In the genomic region with DNA sequence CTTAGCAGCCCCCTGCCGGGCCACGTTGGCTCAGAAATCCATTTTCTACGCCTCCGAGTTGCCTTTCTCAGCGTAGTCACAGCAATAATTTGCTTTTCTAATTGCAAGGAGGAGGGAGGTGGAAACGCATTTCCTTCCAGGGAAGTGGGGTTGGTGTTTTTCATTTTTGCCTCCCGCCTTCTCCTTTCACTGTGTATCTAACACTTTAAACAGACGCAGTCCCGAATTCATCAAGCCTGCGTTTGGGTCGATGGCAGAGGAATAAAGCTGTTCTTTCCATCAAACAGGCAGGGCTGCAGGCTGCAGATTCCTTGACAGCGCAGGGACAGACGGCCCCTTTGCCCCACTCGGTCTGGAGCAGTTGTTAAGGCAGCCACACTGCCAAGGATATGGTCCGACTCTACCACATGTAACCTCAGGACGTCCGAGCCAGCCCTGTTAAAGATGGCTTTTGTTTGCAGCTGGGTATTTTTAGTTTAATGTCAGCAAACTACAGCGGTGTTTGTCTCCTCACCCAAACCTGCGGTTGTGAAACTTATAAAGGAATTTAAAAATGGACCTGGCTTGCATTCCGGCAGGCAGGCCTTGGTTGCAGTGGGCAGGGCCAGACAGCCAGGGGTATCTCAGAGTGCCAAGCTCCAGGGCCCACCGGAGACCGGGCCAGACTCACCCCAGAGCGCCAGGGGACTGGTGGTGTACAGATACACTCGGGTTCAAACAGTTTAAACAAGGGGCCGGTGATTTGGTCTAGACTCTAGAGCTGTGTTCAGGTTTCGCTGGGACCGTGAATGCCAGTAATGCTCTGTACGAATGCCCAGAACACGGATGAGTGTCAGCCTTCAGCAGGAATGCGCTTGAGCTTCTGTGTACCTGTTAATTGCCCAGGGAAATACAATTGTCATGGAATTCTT, we compare ENCODE assay signal across 8 cellular contexts. TPM values are rescaled to one million over a fixed set of nuclear protein-coding genes. Genes with fewer than 3 reads are reported as not detected.
DNase-seq lines count a peak whose midpoint lies in the region; ATAC-seq and TF ChIP-seq lines count a peak whose summit lies in the region.

No MANE protein-coding gene starts in this region.

- H3K27me3 ChIP-seq in GM23248 (replicated peaks; ENCODE audit: insufficient read depth) (no peaks in the 10 kb centered on the region), fibroblast of lung (ENCODE audit: control insufficient read depth, insufficient read depth, low read length) (no peaks in the 10 kb centered on the region), neutrophil (peaks cover 16% of the 10 kb centered on the region)

- no peaks in the 10 kb centered on the region for H3K9me2 ChIP-seq in GM23248 (ENCODE audit: insufficient read depth)

- H2AFZ ChIP-seq in GM23248 (peak overlapping the region; percentile 96), fibroblast of lung (ENCODE audit: low read length) (peak overlapping the region; percentile 42)

- H3K9ac ChIP-seq in GM23248 (peak overlapping the region; percentile 85), fibroblast of lung (ENCODE audit: insufficient read depth, low read length) (peak overlapping the region; percentile 70)

- WGBS in GM23248 (ENCODE audit: low coverage in 1 of 2, low lambda C conversion rate in 2 of 2, missing lambda C conversion rate in 2 of 2), 2 experiments: 10 to 11% methylated on average over 30 of the region's 30 CpGs

- DNase-seq in AG20443 (ENCODE audit: low spot score): peak; percentile 40
- peak; percentile 59 for DNase-seq in GM23248
- DNase-seq in activated CD4-positive, alpha-beta T cell treated with anti-CD3 and anti-CD28 coated beads, Interleukin-2, amount 50 U/mL, for 1 hour: peak; percentile 11
- DNase-seq in fibroblast of lung (ENCODE audit: low read depth in 2 of 2): peak in 1 of 2 donors; percentile 52
- DNase-seq in OCI-M1 (lab: John Stamatoyannopoulos, UW): no peak
- no peak for DNase-seq in RKO (ENCODE audit: low spot score)

- no peaks in the 10 kb centered on the region for H3K9me3 ChIP-seq in GM23248 (ENCODE audit: low read depth)
- H3K9me3 ChIP-seq in fibroblast of lung (ENCODE audit: control insufficient read depth, insufficient read depth, low read depth, low read length): no peaks in the 10 kb centered on the region
- no peaks in the 10 kb centered on the region for H3K9me3 ChIP-seq in neutrophil

- ATAC-seq in HG03159 (IDR thresholded peaks at IDR 0.05; ENCODE audit: unreplicated experiment): no peak

- H3K36me3 ChIP-seq in GM23248 (ENCODE audit: low read depth) (no peaks in the 10 kb centered on the region), fibroblast of lung (ENCODE audit: control insufficient read depth, insufficient read depth, low read length) (no peaks in the 10 kb centered on the region), neutrophil (no peaks in the 10 kb centered on the region)

- H3F3A ChIP-seq in GM23248 (ENCODE audit: insufficient read depth): peaks cover 22% of the 10 kb centered on the region

- TF ChIP-seq CTCF in fibroblast of lung (conservative IDR thresholded peaks at IDR 0.05 in 1 of 2, IDR thresholded peaks at IDR 0.05 in 1 of 2; ENCODE audit: low read depth in 1 of 2, low read length in 2 of 2) (peak in 1 of 2 donors; percentile 15), neutrophil (IDR thresholded peaks at IDR 0.05) (no peak)

- in situ Hi-C loops in GM23248 (cut with MboI): no loop called here

- H3K79me2 ChIP-seq in GM23248 (ENCODE audit: insufficient read depth) (peaks cover 66% of the 10 kb centered on the region), fibroblast of lung (ENCODE audit: control insufficient read depth, insufficient read depth, low read length) (peaks cover 25% of the 10 kb centered on the region)

- H3K4me3 ChIP-seq in GM23248 (peak overlapping the region; percentile 98), fibroblast of lung (replicated peaks in 1 of 4; ENCODE audit: control extremely low read depth in 1 of 4, insufficient read depth in 1 of 4, low read depth in 3 of 4, low read length in 4 of 4) (peak overlapping the region; percentile 71 to 87 (median 84)), neutrophil (ENCODE audit: low read depth in 1 of 2, low read length in 1 of 2) (peak overlapping the region; percentile 92 to 97)

- H3K27ac ChIP-seq in GM23248 (peak overlapping the region; percentile 23), fibroblast of lung (ENCODE audit: insufficient read depth, low read length) (peak overlapping the region; percentile 57), neutrophil (peak overlapping the region; percentile 86)

- no peaks in the 10 kb centered on the region for H4K20me1 ChIP-seq in GM23248 (ENCODE audit: insufficient read depth)
- H4K20me1 ChIP-seq in fibroblast of lung (ENCODE audit: control insufficient read depth, extremely low read depth, insufficient read depth, low read length): no peaks in the 10 kb centered on the region

- H3K4me2 ChIP-seq in GM23248 (ENCODE audit: unreplicated experiment) (peak overlapping the region; percentile 98), fibroblast of lung (ENCODE audit: extremely low read depth, insufficient read depth, low read length) (peak overlapping the region; percentile 74)

- peaks cover 35% of the 10 kb centered on the region for H3K4me1 ChIP-seq in GM23248 (ENCODE audit: insufficient read depth)
- H3K4me1 ChIP-seq in fibroblast of lung (ENCODE audit: control insufficient read depth, extremely low read depth, insufficient read depth, low read length): peaks cover 11% of the 10 kb centered on the region
- H3K4me1 ChIP-seq in neutrophil (ENCODE audit: control insufficient read depth in 1 of 2, insufficient read depth in 1 of 2, low read depth in 1 of 2, low read length in 1 of 2): peaks cover 56 to 65% of the 10 kb centered on the region in 2 experiments

RNA-seq across cellular contexts. Expression of a gene that starts 2.2 kb away (rescaled TPM):
- 5.4 and 18.1 TPM in 2 replicates for total RNA-seq in GM23248 (2014; rRNA removed; shearing (Covaris generic))
- polyA plus RNA-seq in GM23248 (2016; fragmentation: Nextera tagmentation; extraction: Ambion mirVana): 3.7 TPM in 2 replicates
- total RNA-seq in fibroblast of lung: 2.6 and 3.5 TPM in 2 replicates
- polyA plus RNA-seq in fibroblast of lung: 9.0 and 9.1 TPM in 2 replicates
- 8.4 and 8.6 TPM in 2 replicates for polyA plus RNA-seq in fibroblast of lung (2012)
- polyA minus RNA-seq in fibroblast of lung (ENCODE audit: low replicate concordance): 27.5 and 49.4 TPM in 2 replicates

Comparison
In these comparisons a context has a peak if more than half of its experiments do, and no peak if none do; other contexts are left out.
1. DNase-seq: peak in AG20443 (single experiment), GM23248 (single experiment) and activated CD4-positive, alpha-beta T cell treated with anti-CD3 and anti-CD28 coated beads, Interleukin-2, amount 50 U/mL, for 1 hour (single experiment); none in OCI-M1 (single experiment) and RKO (single experiment).
2. H3K27ac ChIP-seq: peak in every context shown above with its lines; median percentile 86 in neutrophil; 57 in fibroblast of lung; 23 in GM23248.
3. Peak in every context shown above with its lines, with median percentiles within 50 percentile points of each other: H3K4me3 ChIP-seq.